9 cellular contexts compared by ENCODE assay signal in the genomic region with DNA sequence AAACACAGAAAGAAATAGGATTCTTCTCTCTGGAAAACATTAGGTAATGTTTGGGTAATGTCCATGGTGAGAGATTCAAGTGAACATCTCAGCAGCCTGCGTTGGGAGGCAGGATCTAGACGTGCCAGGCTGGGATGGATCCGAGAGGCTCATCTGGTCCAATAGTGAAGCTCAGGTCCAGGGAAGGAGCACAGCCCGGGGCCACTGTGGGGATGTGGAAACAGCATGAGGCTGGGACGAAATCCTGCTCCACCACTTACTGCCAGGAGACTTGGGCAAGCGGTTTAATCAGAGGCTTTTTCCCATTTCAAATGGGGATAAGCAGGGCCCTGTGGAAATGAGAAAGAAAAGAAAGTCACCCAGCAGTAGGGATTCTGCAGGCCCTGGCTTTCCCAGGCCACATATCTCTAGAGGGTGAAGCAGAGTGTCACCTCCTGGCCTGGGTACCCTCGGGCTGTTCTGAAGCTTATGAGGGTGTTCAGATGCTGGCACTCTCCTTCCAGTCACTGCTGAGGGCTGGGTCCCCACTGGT.
DNase-seq lines count a peak whose midpoint lies in the region; ATAC-seq and TF ChIP-seq lines count a peak whose summit lies in the region.
"Had no signal": no experiment of that assay in that cellular context is flagged by ENCODE, and none has a peak within 500 bp of the region (broad histone marks: within the 10 kb centered on the region; RNA-seq: fewer than 3 reads in every experiment).

No MANE protein-coding gene starts in this region.

- TF ChIP-seq POLR2A in gastroesophageal sphincter (IDR thresholded peaks at IDR 0.05): no peak
- no peak for TF ChIP-seq POLR2A in upper lobe of left lung (IDR thresholded peaks at IDR 0.05)

- peaks cover 15 to 56% (median 24%) of the 10 kb centered on the region in 3 donors for H3K4me1 ChIP-seq in gastroesophageal sphincter
- H3K4me1 ChIP-seq in upper lobe of left lung: peaks cover 15 to 19% (median 17%) of the 10 kb centered on the region in 4 donors
- H3K4me1 ChIP-seq in osteoblast (ENCODE audit: insufficient read depth, low read length): no peaks in the 10 kb centered on the region

- DNase-seq in activated CD4-positive, alpha-beta memory T cell treated with anti-CD3 and anti-CD28 coated beads for 36 hours: no peak
- DNase-seq in activated CD4-positive, alpha-beta memory T cell treated with anti-CD3 and anti-CD28 coated beads, Interleukin-2, amount 10 ng/mL, durations not matched to agents 7 days and 5 days: no peak
- DNase-seq in nephron progenitor cell (no peak), upper lobe of left lung (no peak), osteoblast (ENCODE audit: insufficient read length, low spot score, missing footprints) (no peak)
- no peak for DNase-seq in stimulated activated CD4-positive, alpha-beta T cell treated with anti-CD3 and anti-CD28 coated beads, Interleukin-15, amount 100 ng/mL, for 24 hours
- DNase-seq in activated CD4-positive, alpha-beta T cell treated with anti-CD3 and anti-CD28 coated beads for 1 hour: no peak
- DNase-seq: 8988T had no signal

- POLR2A ChIA-PET in activated CD4-positive, alpha-beta memory T cell treated with anti-CD3 and anti-CD28 coated beads for 36 hours (lab: Charles Lee): no interaction called here
- POLR2A ChIA-PET in activated CD4-positive, alpha-beta memory T cell treated with anti-CD3 and anti-CD28 coated beads, Interleukin-2, amount 10 ng/mL, durations not matched to agents 7 days and 5 days (lab: Charles Lee): no interaction called here

- H3K79me2 ChIP-seq in osteoblast (ENCODE audit: insufficient read depth, low read length): no peaks in the 10 kb centered on the region

- no peak for TF ChIP-seq EP300 in gastroesophageal sphincter (IDR thresholded peaks at IDR 0.05)
- TF ChIP-seq EP300 in upper lobe of left lung (IDR thresholded peaks at IDR 0.05): no peak

- no peaks in the 10 kb centered on the region for H3K27me3 ChIP-seq in gastroesophageal sphincter
- no peaks in the 10 kb centered on the region for H3K27me3 ChIP-seq in upper lobe of left lung
- peaks cover 19% of the 10 kb centered on the region for H3K27me3 ChIP-seq in osteoblast (ENCODE audit: insufficient read depth, low read length)

- H3K4me1 Mint-ChIP-seq in activated CD4-positive, alpha-beta memory T cell treated with anti-CD3 and anti-CD28 coated beads for 36 hours (ENCODE audit: low read depth): peaks cover 25% of the 10 kb centered on the region
- H3K4me1 Mint-ChIP-seq in activated CD4-positive, alpha-beta memory T cell treated with anti-CD3 and anti-CD28 coated beads, Interleukin-2, amount 10 ng/mL, durations not matched to agents 7 days and 5 days: no peaks in the 10 kb centered on the region
- peaks cover 19% of the 10 kb centered on the region for H3K4me1 Mint-ChIP-seq in nephron progenitor cell

- 11 to 20% methylated on average over 2 to 7 of the region's 7 CpGs for WGBS in gastroesophageal sphincter (ENCODE audit: low coverage in 1 of 2), 2 donors
- 67 to 73% methylated on average over 6 to 7 of the region's 7 CpGs for WGBS in upper lobe of left lung, 2 donors

- H3K36me3 Mint-ChIP-seq in activated CD4-positive, alpha-beta memory T cell treated with anti-CD3 and anti-CD28 coated beads for 36 hours: no peaks in the 10 kb centered on the region
- H3K36me3 Mint-ChIP-seq in activated CD4-positive, alpha-beta memory T cell treated with anti-CD3 and anti-CD28 coated beads, Interleukin-2, amount 10 ng/mL, durations not matched to agents 7 days and 5 days (ENCODE audit: low read depth): peaks cover 3% of the 10 kb centered on the region
- H3K36me3 Mint-ChIP-seq in nephron progenitor cell (ENCODE audit: low read depth): peaks cover 8% of the 10 kb centered on the region

- intact Hi-C loops in activated CD4-positive, alpha-beta memory T cell treated with anti-CD3 and anti-CD28 coated beads for 36 hours (cut with micrococcal nuclease): no loop called here

- peak overlapping the region; percentile 21 for H3K27ac Mint-ChIP-seq in activated CD4-positive, alpha-beta memory T cell treated with anti-CD3 and anti-CD28 coated beads for 36 hours
- H3K27ac Mint-ChIP-seq in activated CD4-positive, alpha-beta memory T cell treated with anti-CD3 and anti-CD28 coated beads, Interleukin-2, amount 10 ng/mL, durations not matched to agents 7 days and 5 days: no peak overlapping the region
- peak overlapping the region; percentile 84 for H3K27ac Mint-ChIP-seq in nephron progenitor cell

- H3K27me3 Mint-ChIP-seq in activated CD4-positive, alpha-beta memory T cell treated with anti-CD3 and anti-CD28 coated beads for 36 hours: no peaks in the 10 kb centered on the region
- H3K27me3 Mint-ChIP-seq in activated CD4-positive, alpha-beta memory T cell treated with anti-CD3 and anti-CD28 coated beads, Interleukin-2, amount 10 ng/mL, durations not matched to agents 7 days and 5 days: no peaks in the 10 kb centered on the region
- peaks cover 19% of the 10 kb centered on the region for H3K27me3 Mint-ChIP-seq in nephron progenitor cell (ENCODE audit: low read depth, poor library complexity)

- TF ChIP-seq CTCF in gastroesophageal sphincter (IDR thresholded peaks at IDR 0.05): no peak
- TF ChIP-seq CTCF in nephron progenitor cell (IDR thresholded peaks at IDR 0.05): no peak
- TF ChIP-seq CTCF in upper lobe of left lung (IDR thresholded peaks at IDR 0.05): no peak
- no peak for TF ChIP-seq CTCF in osteoblast (IDR thresholded peaks at IDR 0.05; ENCODE audit: extremely low read depth, low read depth, low read length)

- no peaks in the 10 kb centered on the region for H3K36me3 ChIP-seq in gastroesophageal sphincter
- H3K36me3 ChIP-seq in upper lobe of left lung: no peaks in the 10 kb centered on the region
- no peaks in the 10 kb centered on the region for H3K36me3 ChIP-seq in osteoblast (ENCODE audit: insufficient read depth, low read length)

- no peak overlapping the region for H2AFZ ChIP-seq in osteoblast (ENCODE audit: low read length)

- peaks cover 3% of the 10 kb centered on the region for H3K9me3 Mint-ChIP-seq in activated CD4-positive, alpha-beta memory T cell treated with anti-CD3 and anti-CD28 coated beads for 36 hours
- peaks cover 4% of the 10 kb centered on the region for H3K9me3 Mint-ChIP-seq in activated CD4-positive, alpha-beta memory T cell treated with anti-CD3 and anti-CD28 coated beads, Interleukin-2, amount 10 ng/mL, durations not matched to agents 7 days and 5 days
- peaks cover 23% of the 10 kb centered on the region for H3K9me3 Mint-ChIP-seq in nephron progenitor cell

- ATAC-seq in gastroesophageal sphincter (peak; percentile 87), upper lobe of left lung (ENCODE audit: low FRiP score in 2 of 2) (peak; percentile 62 to 82)

- no peak overlapping the region for H3K4me2 ChIP-seq in osteoblast (ENCODE audit: insufficient read depth, low read length)

- H3K9me3 ChIP-seq in gastroesophageal sphincter (no peaks in the 10 kb centered on the region), upper lobe of left lung (no peaks in the 10 kb centered on the region), osteoblast (ENCODE audit: low read depth, low read length) (no peaks in the 10 kb centered on the region)

- no peaks in the 10 kb centered on the region for H4K20me1 ChIP-seq in osteoblast (ENCODE audit: insufficient read depth, low read length)

- H3K4me3 ChIP-seq in gastroesophageal sphincter (no peak overlapping the region), upper lobe of left lung (no peak overlapping the region), osteoblast (ENCODE audit: insufficient read depth, low read length) (no peak overlapping the region)

- H3K27ac ChIP-seq in gastroesophageal sphincter (peak overlapping the region; percentile 84 to 87 (median 86)), upper lobe of left lung (peak overlapping the region; percentile 15 to 71 (median 45)), osteoblast (ENCODE audit: low read depth, low read length) (no peak overlapping the region)

- H3K4me3 Mint-ChIP-seq in activated CD4-positive, alpha-beta memory T cell treated with anti-CD3 and anti-CD28 coated beads for 36 hours: no peak overlapping the region
- no peak overlapping the region for H3K4me3 Mint-ChIP-seq in activated CD4-positive, alpha-beta memory T cell treated with anti-CD3 and anti-CD28 coated beads, Interleukin-2, amount 10 ng/mL, durations not matched to agents 7 days and 5 days
- no peak overlapping the region for H3K4me3 Mint-ChIP-seq in nephron progenitor cell

- CTCF ChIA-PET in activated CD4-positive, alpha-beta memory T cell treated with anti-CD3 and anti-CD28 coated beads for 36 hours (lab: Charles Lee): interaction anchor here (1.4 kb wide), 1 partner anchor 215 kb away, joined by 3 read pairs; no protein-coding TSS in a partner anchor
- CTCF ChIA-PET in activated CD4-positive, alpha-beta memory T cell treated with anti-CD3 and anti-CD28 coated beads, Interleukin-2, amount 10 ng/mL, durations not matched to agents 7 days and 5 days (lab: Charles Lee): no interaction called here
